Comparison of ENCODE assay signal across 8 cellular contexts in the genomic region with DNA sequence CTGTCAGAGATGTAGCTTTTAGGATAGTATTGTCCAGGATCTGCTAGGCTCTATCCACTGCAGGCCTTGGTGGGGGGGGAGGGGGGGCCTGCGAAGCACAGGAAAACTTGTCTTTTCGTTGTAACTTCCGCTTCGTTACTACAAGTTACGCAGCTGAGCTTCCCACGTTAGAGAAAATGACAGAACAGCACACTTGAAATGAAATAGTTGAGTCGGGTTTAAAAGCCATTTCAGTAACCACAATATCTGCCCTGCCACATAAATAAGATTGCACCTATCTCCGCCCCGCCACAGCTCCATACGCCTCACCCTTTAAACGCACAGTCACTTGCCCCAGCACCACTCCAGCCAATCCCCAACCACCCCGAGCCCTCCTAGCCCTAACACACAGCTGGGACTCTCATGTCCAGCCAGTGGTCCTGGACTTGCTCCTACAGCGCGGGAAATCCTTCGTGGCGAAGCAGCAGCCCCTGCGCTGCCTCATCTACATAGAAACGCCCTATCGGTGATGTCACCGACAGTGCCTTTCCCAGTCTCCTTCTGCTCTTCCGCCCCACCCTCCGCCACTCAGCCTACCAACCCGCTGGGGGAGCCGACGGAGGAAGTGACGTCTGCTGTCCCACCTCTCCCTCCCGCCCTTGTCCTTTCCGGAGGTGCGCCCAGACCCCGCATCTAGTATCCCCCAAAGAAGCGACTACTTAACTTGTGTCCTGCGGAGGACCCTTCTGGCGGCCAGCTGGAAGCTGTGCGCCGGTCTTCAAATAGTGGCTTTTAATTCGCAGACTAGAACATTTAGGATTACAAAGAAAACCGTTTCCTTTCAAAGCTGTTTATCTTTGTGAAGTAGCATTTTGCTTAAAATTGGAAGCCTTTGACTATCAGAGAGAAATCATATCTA. TPM values are rescaled to one million over a fixed set of nuclear protein-coding genes. Genes with fewer than 3 reads are reported as not detected.
DNase-seq lines count a peak whose midpoint lies in the region; ATAC-seq and TF ChIP-seq lines count a peak whose summit lies in the region.
"Not testable (repeated sequence)": the region's sequence is repeated elsewhere in the genome, so short reads cannot be mapped to it uniquely, and the experiment has no call there.

No MANE protein-coding gene starts in this region.

- not testable (repeated sequence) for TF ChIP-seq CTCF in C4-2B (conservative IDR thresholded peaks at IDR 0.05); OCI-LY1 (IDR thresholded peaks at IDR 0.05; ENCODE audit: low read length); endodermal cell (conservative IDR thresholded peaks at IDR 0.05); lower lobe of right lung (IDR thresholded peaks at IDR 0.05)

- DNase-seq in activated T-cell treated with anti-CD3 and anti-CD28 coated beads for 1 hour (ENCODE audit: low read depth) (peak; percentile 54), endodermal cell (peak; percentile 86), lower lobe of right lung (peak; percentile 65)
- DNase-seq in stimulated activated CD4-positive, alpha-beta T cell treated with anti-CD3 and anti-CD28 coated beads, Interleukin-4, amount 100 ng/mL, for 1 hour: peak; percentile 70

- H2AFZ ChIP-seq in OCI-LY1 (ENCODE audit: low read length): not testable (repeated sequence)

- H3K4me2 ChIP-seq in OCI-LY1 (ENCODE audit: low read length): peak overlapping the region; percentile 88

- H3F3A ChIP-seq in OCI-LY1 (ENCODE audit: insufficient read depth, low read length): not testable (repeated sequence)

- H3K4me3 Mint-ChIP-seq in endodermal cell: peak overlapping the region; percentile 61

- ATAC-seq in GM19397 (IDR thresholded peaks at IDR 0.05; ENCODE audit: unreplicated experiment): peak; percentile 88
- peak; percentile 81 for ATAC-seq in HG03439 (IDR thresholded peaks at IDR 0.05; ENCODE audit: unreplicated experiment)
- peak; percentile 99 for ATAC-seq in lower lobe of right lung

- H3K27me3 ChIP-seq in OCI-LY1 (ENCODE audit: insufficient read depth, low read length); endodermal cell (ENCODE audit: control insufficient read depth, insufficient read depth, low read length, poor library complexity, severe bottlenecking): not testable (repeated sequence)
- H3K27me3 ChIP-seq in lower lobe of right lung (ENCODE audit: low read depth): peaks cover 18% of the 10 kb centered on the region

- not testable (repeated sequence) for H3K9me3 ChIP-seq in OCI-LY1 (ENCODE audit: low read length); endodermal cell (ENCODE audit: control insufficient read depth, low read length); lower lobe of right lung

- not testable (repeated sequence) for H3K79me2 ChIP-seq in OCI-LY1 (ENCODE audit: insufficient read depth, low read length)

- not testable (repeated sequence) for H3K36me3 Mint-ChIP-seq in endodermal cell (ENCODE audit: low read depth)

- not testable (repeated sequence) for H4K20me1 ChIP-seq in OCI-LY1 (ENCODE audit: insufficient read depth, low read length)

- H3K27ac ChIP-seq in C4-2B (peak overlapping the region; percentile 99), OCI-LY1 (ENCODE audit: low read depth, low read length, poor library complexity, severe bottlenecking) (peak overlapping the region; percentile 96), endodermal cell (ENCODE audit: low read depth, low read length) (peak overlapping the region; percentile 85), lower lobe of right lung (peak overlapping the region; percentile 89)

- not testable (repeated sequence) for H3K27me3 Mint-ChIP-seq in endodermal cell (ENCODE audit: insufficient read depth)

- H3K9me3 Mint-ChIP-seq in endodermal cell: not testable (repeated sequence)

- not testable (repeated sequence) for H3K36me3 ChIP-seq in OCI-LY1 (ENCODE audit: insufficient read depth, low read length); endodermal cell (ENCODE audit: control insufficient read depth, insufficient read depth, low read length); lower lobe of right lung

- peak overlapping the region; percentile 100 for H3K27ac Mint-ChIP-seq in endodermal cell

- H3K4me3 ChIP-seq in OCI-LY1 (ENCODE audit: low read depth, low read length, poor library complexity, severe bottlenecking): peak overlapping the region; percentile 63
- peak overlapping the region; percentile 81 for H3K4me3 ChIP-seq in endodermal cell (ENCODE audit: low read length)
- peak overlapping the region; percentile 52 for H3K4me3 ChIP-seq in lower lobe of right lung

- peaks cover 16% of the 10 kb centered on the region for H3K4me1 Mint-ChIP-seq in endodermal cell

- peaks cover 29% of the 10 kb centered on the region for H3K4me1 ChIP-seq in OCI-LY1 (ENCODE audit: insufficient read depth, low read length, severe bottlenecking)
- H3K4me1 ChIP-seq in endodermal cell (ENCODE audit: control insufficient read depth, insufficient read depth, low read length); lower lobe of right lung: not testable (repeated sequence)

- H3K9me2 ChIP-seq in OCI-LY1 (ENCODE audit: low read depth, low read length): not testable (repeated sequence)

- intact Hi-C loops in lower lobe of right lung (cut with DNase I): not testable (repeated sequence)

- H3K9ac ChIP-seq in OCI-LY1 (ENCODE audit: low read length) (peak overlapping the region; percentile 77), endodermal cell (ENCODE audit: extremely low read depth, low read length, poor library complexity, severe bottlenecking) (peak overlapping the region; percentile 86)

- WGBS in endodermal cell (ENCODE audit: insufficient coverage in 1 of 2, insufficient read length in 1 of 2), 2 experiments: 5 to 27% methylated on average over 5 to 27 of the region's 37 CpGs

RNA-seq across cellular contexts. Expression of a gene that starts 46.2 kb away (rescaled TPM):
- total RNA-seq in endodermal cell (not detected), lower lobe of right lung (not detected)
- polyA plus RNA-seq in endodermal cell (2013, experiment 1 of 2): not detected
- not detected for polyA plus RNA-seq in endodermal cell (2013, experiment 2 of 2)

Comparison
In these comparisons a context has a peak if more than half of its experiments do, and no peak if none do; other contexts are left out.
1. Peak in every context shown above with its lines: DNase-seq, ATAC-seq, H3K4me3 ChIP-seq and H3K27ac ChIP-seq.